Comparison of ENCODE assay signal across 28 cellular contexts in the genomic region with DNA sequence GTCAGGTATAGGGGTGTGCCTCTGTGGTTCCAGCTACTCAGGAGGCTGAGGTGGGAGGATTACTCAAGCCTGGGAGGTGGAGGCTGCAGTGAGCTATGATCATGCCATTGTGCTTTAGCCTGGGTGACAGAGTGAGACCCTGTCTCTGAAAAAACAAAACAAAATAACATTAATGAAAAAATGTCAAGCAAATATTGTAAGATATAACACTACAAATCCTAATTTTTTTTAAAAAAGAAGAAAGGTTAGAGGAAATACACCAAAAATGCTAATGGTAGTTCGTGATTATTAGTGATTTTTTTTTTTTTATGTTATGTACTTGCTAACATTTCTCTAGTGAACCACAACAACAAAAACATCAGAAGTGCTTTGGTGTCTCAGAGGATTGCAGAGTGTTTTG. TPM values are rescaled to one million over a fixed set of nuclear protein-coding genes. Genes with fewer than 3 reads are reported as not detected.
"Had no signal": no experiment of that assay in that cellular context is flagged by ENCODE, and none has a peak within 500 bp of the region (broad histone marks: within the 10 kb centered on the region; RNA-seq: fewer than 3 reads in every experiment).

No MANE protein-coding gene starts in this region.

- H3K9me3 ChIP-seq: neutrophil, ovary, suprapubic skin, testis, upper lobe of right lung, uterus had no signal

- H3K9ac ChIP-seq: parathyroid adenoma had no signal

- H3K4me3 Mint-ChIP-seq: naive thymus-derived CD8-positive, alpha-beta T cell; natural killer cell treated with Interleukin-12 subunit alpha and Interleukin-12 subunit beta and Interleukin-15 and Interleukin-18, amount 100 ng/mL, for 72 hours; nephron progenitor cell; stimulated activated memory B cell treated with anti-CD40 and anti-IgM and Interleukin-4, amounts not matched to agents 10 μg/mL and 1 μg/mL and 100 μg/mL, for 72 hours; stimulated activated naive CD8-positive, alpha-beta T cell treated with anti-CD3 and anti-CD28 coated beads, Interleukin-15, amount 100 ng/mL, for 72 hours; type B pancreatic cell had no signal

- H3K27ac ChIP-seq: neutrophil, ovary, parathyroid adenoma, psoas muscle, skin epidermis, suprapubic skin, testis, tibial artery, transverse colon, upper lobe of right lung had no signal

- H3K4me3 ChIP-seq: ovary, psoas muscle, skin epidermis, smooth muscle cell, spleen, suprapubic skin, testis, tibial artery, transverse colon, upper lobe of right lung, uterus had no signal

- H3K36me3 Mint-ChIP-seq: stimulated activated memory B cell treated with anti-CD40 and anti-IgM and Interleukin-4, amounts not matched to agents 10 μg/mL and 1 μg/mL and 100 μg/mL, for 72 hours had no signal

- H3K27me3 Mint-ChIP-seq: progenitor cell of endocrine pancreas, type B pancreatic cell had no signal

- ATAC-seq: naive thymus-derived CD8-positive, alpha-beta T cell; natural killer cell treated with Interleukin-12 subunit alpha and Interleukin-12 subunit beta and Interleukin-15 and Interleukin-18, amount 100 ng/mL, for 72 hours; psoas muscle; right cardiac atrium; stimulated activated memory B cell treated with anti-CD40 and anti-IgM and Interleukin-4, amounts not matched to agents 10 μg/mL and 1 μg/mL and 100 μg/mL, for 72 hours; stimulated activated naive CD8-positive, alpha-beta T cell treated with anti-CD3 and anti-CD28 coated beads, Interleukin-15, amount 100 ng/mL, for 72 hours; stimulated activated naive CD8-positive, alpha-beta T cell treated with anti-CD3 and anti-CD28 coated beads, Interleukin-15, Interleukin-2, amounts not matched to agents 100 U/mL and 50 U/mL, for 24 hours; upper lobe of right lung had no signal

- H3K36me3 ChIP-seq: neutrophil, ovary, spleen, suprapubic skin, tibial artery, transverse colon, upper lobe of right lung, uterus had no signal

- H3K4me2 ChIP-seq: smooth muscle cell had no signal

- H3K4me1 ChIP-seq: parathyroid adenoma had no signal

- H3K27me3 ChIP-seq: ovary, suprapubic skin, testis, transverse colon, upper lobe of right lung, uterus had no signal

- H3K27ac Mint-ChIP-seq: naive thymus-derived CD8-positive, alpha-beta T cell; natural killer cell treated with Interleukin-12 subunit alpha and Interleukin-12 subunit beta and Interleukin-15 and Interleukin-18, amount 100 ng/mL, for 72 hours; nephron progenitor cell; progenitor cell of endocrine pancreas; stimulated activated memory B cell treated with anti-CD40 and anti-IgM and Interleukin-4, amounts not matched to agents 10 μg/mL and 1 μg/mL and 100 μg/mL, for 72 hours; stimulated activated naive CD8-positive, alpha-beta T cell treated with anti-CD3 and anti-CD28 coated beads, Interleukin-15, amount 100 ng/mL, for 72 hours; type B pancreatic cell had no signal

- DNase-seq: nephron progenitor cell; ovary; psoas muscle; right cardiac atrium; spleen; stimulated activated CD4-positive, alpha-beta T cell treated with anti-CD3 and anti-CD28 coated beads, Interleukin-12 subunit alpha, Interleukin-12 subunit beta, amount 100 ng/mL, for 4 hours; stimulated activated CD4-positive, alpha-beta T cell treated with anti-CD3 and anti-CD28 coated beads, Interleukin-1b, Interleukin-23, amount 100 ng/mL, for 48 hours; stimulated activated CD4-positive, alpha-beta T cell treated with anti-CD3 and anti-CD28 coated beads, Interleukin-4, amount 100 ng/mL, for 1 hour; stimulated activated CD4-positive, alpha-beta T cell treated with anti-CD3 and anti-CD28 coated beads, Interleukin-4, amount 100 ng/mL, for 4 hours; stimulated activated CD8-positive, alpha-beta memory T cell treated with anti-CD3 and anti-CD28 coated beads, Interleukin-4, amount 100 ng/mL, for 48 hours; stimulated activated naive CD4-positive, alpha-beta T cell; stimulated activated naive CD8-positive, alpha-beta T cell treated with anti-CD3 and anti-CD28 coated beads, Interleukin-15, amount 100 ng/mL, for 72 hours; stimulated activated naive CD8-positive, alpha-beta T cell treated with anti-CD3 and anti-CD28 coated beads, Interleukin-15, Interleukin-2, amounts not matched to agents 100 U/mL and 50 U/mL, for 24 hours; testis; tibial artery; transverse colon; upper lobe of right lung; uterus had no signal

- H2AFZ ChIP-seq: parathyroid adenoma had no signal

RNA-seq across cellular contexts. Expression of gene TSPAN9, which starts 47.7 kb away (rescaled TPM):
- polyA plus RNA-seq: naive thymus-derived CD8-positive, alpha-beta T cell had no signal
